Comparison of ENCODE assay signal across 11 cellular contexts in genomic region chr16:85271198-85271597, GRCh38.
DNase-seq lines count a peak whose midpoint lies in the region; ATAC-seq and TF ChIP-seq lines count a peak whose summit lies in the region.
"Had no signal": no experiment of that assay in that cellular context is flagged by ENCODE, and none has a peak within 500 bp of the region (broad histone marks: within the 10 kb centered on the region; RNA-seq: fewer than 3 reads in every experiment).

No MANE protein-coding gene starts in this region.

- H2BK120ac ChIP-seq in mesenchymal stem cell (ENCODE audit: low read depth, low read length) (no peak overlapping the region), neuronal stem cell (ENCODE audit: low read depth, low read length) (peak overlapping the region; percentile 16)

- H3K79me1 ChIP-seq in mesenchymal stem cell (replicated peaks; ENCODE audit: low read length, poor library complexity, severe bottlenecking) (peaks cover 52% of the 10 kb centered on the region), neuronal stem cell (ENCODE audit: low read depth, low read length) (no peaks in the 10 kb centered on the region)

- H2AK5ac ChIP-seq in mesenchymal stem cell (ENCODE audit: low read length, severe bottlenecking) (no peak overlapping the region), neuronal stem cell (ENCODE audit: low read depth, low read length) (no peak overlapping the region)

- H2AFZ ChIP-seq in mesenchymal stem cell (ENCODE audit: low read depth, low read length): no peak overlapping the region
- H2AFZ ChIP-seq in neuronal stem cell (ENCODE audit: low read length): no peak overlapping the region

- no peak overlapping the region for H4K8ac ChIP-seq in mesenchymal stem cell (ENCODE audit: low read length)
- H4K8ac ChIP-seq in neuronal stem cell (ENCODE audit: low read depth, low read length): no peak overlapping the region

- H3K36me3 Mint-ChIP-seq in WTC11: no peaks in the 10 kb centered on the region
- H3K36me3 Mint-ChIP-seq: CD4-positive, CD25-positive, alpha-beta regulatory T cell had no signal

- H3K27ac ChIP-seq in BLaER1 treated with 17β-estradiol and CSF1 and Interleukin-3, amounts not matched to agents 10 nM and 100 nM: no peak overlapping the region
- no peak overlapping the region for H3K27ac ChIP-seq in mesenchymal stem cell (ENCODE audit: low read length, poor library complexity, severe bottlenecking)
- H3K27ac ChIP-seq in neuronal stem cell (replicated peaks; ENCODE audit: low read length): no peak overlapping the region

- WGBS in mesenchymal stem cell: 78% methylated on average over 6 of the region's 7 CpGs
- WGBS in neuronal stem cell (ENCODE audit: extremely low coverage in 2 of 2, insufficient read length in 2 of 2, insufficient replicate concordance in 1 of 2), 2 donors: no CpG with 5 or more reads among the region's 7 CpGs

- no peak overlapping the region for H2BK5ac ChIP-seq in mesenchymal stem cell (ENCODE audit: low read depth, low read length, poor library complexity, severe bottlenecking)
- H2BK5ac ChIP-seq in neuronal stem cell (ENCODE audit: low read length): peak overlapping the region; percentile 15

- H3K4me1 ChIP-seq in BLaER1 treated with 17β-estradiol and CSF1 and Interleukin-3, amounts not matched to agents 10 nM and 100 nM: peaks cover 5 to 81% (median 46%) of the 10 kb centered on the region in 10 experiments; a peak in 18 of 20 replicates
- H3K4me1 ChIP-seq in mesenchymal stem cell (ENCODE audit: control insufficient read depth, insufficient read depth, low read depth, low read length): peaks cover 8% of the 10 kb centered on the region
- H3K4me1 ChIP-seq in neuronal stem cell (ENCODE audit: control insufficient read depth in 2 of 2, insufficient read depth in 1 of 2, low read depth in 1 of 2, low read length in 2 of 2): peaks cover 0 to 41% of the 10 kb centered on the region in 2 donors
- H3K4me1 ChIP-seq: HAP-1 had no signal

- CTCF ChIA-PET in WTC11 (lab: Charles Lee): interaction anchor here (1.4 to 1.6 kb wide), 2 partner anchors 18 to 157 kb away, joined by 5 to 8 read pairs; no protein-coding TSS in a partner anchor

- no peaks in the 10 kb centered on the region for H3K27me3 Mint-ChIP-seq in WTC11 (ENCODE audit: low read depth)
- H3K27me3 Mint-ChIP-seq: CD4-positive, CD25-positive, alpha-beta regulatory T cell had no signal

- H3K14ac ChIP-seq in mesenchymal stem cell (ENCODE audit: low read length in 2 of 2) (no peak overlapping the region), neuronal stem cell (ENCODE audit: low read length) (no peak overlapping the region)

- H3K23ac ChIP-seq in mesenchymal stem cell (ENCODE audit: low read length in 2 of 2) (no peak overlapping the region), neuronal stem cell (ENCODE audit: low read depth, low read length, poor library complexity) (no peak overlapping the region)

- H3K4me2 ChIP-seq in BLaER1 treated with 17β-estradiol and CSF1 and Interleukin-3, amounts not matched to agents 10 nM and 100 nM: peak overlapping the region in 8 of 11 experiments; percentile 10 to 44 (median 32); a peak in 13 of 22 replicates
- H3K4me2 ChIP-seq in mesenchymal stem cell (ENCODE audit: low read length, poor library complexity, severe bottlenecking) (no peak overlapping the region), neuronal stem cell (ENCODE audit: insufficient read depth, low read length, poor library complexity, severe bottlenecking) (no peak overlapping the region)

- no peak overlapping the region for H3K4me3 ChIP-seq in BLaER1 treated with 17β-estradiol and CSF1 and Interleukin-3, amounts not matched to agents 10 nM and 100 nM
- H3K4me3 ChIP-seq in mesenchymal stem cell (ENCODE audit: insufficient read depth in 1 of 2, low read depth in 1 of 2, low read length in 2 of 2) (no peak overlapping the region), neuronal stem cell (ENCODE audit: low read length in 2 of 2) (no peak overlapping the region)
- H3K4me3 ChIP-seq: HAP-1 had no signal

- H2BK12ac ChIP-seq in mesenchymal stem cell (ENCODE audit: low read length in 2 of 2): no peak overlapping the region
- peak overlapping the region; percentile 7 for H2BK12ac ChIP-seq in neuronal stem cell (ENCODE audit: low read length)

- H3K27me3 ChIP-seq in BLaER1 treated with 17β-estradiol and CSF1 and Interleukin-3, amounts not matched to agents 10 nM and 100 nM: peaks cover 14 to 40% (median 21%) of the 10 kb centered on the region in 11 experiments; a peak in 21 of 22 replicates
- H3K27me3 ChIP-seq in mesenchymal stem cell (ENCODE audit: control insufficient read depth in 1 of 2, insufficient read depth in 1 of 2, low read length in 2 of 2): no peaks in the 10 kb centered on the region
- peaks cover 0 to 2% (median 0%) of the 10 kb centered on the region in 3 experiments for H3K27me3 ChIP-seq in neuronal stem cell (ENCODE audit: control insufficient read depth in 3 of 3, insufficient read depth in 3 of 3, low read depth in 1 of 3, low read length in 3 of 3)

- POLR2A ChIA-PET in WTC11 (lab: Charles Lee): no interaction called here

- peaks cover 8% of the 10 kb centered on the region for H3K4me1 Mint-ChIP-seq in WTC11
- H3K4me1 Mint-ChIP-seq: CD4-positive, CD25-positive, alpha-beta regulatory T cell had no signal

- H3K4me3 Mint-ChIP-seq in WTC11: no peak overlapping the region
- H3K4me3 Mint-ChIP-seq: CD4-positive, CD25-positive, alpha-beta regulatory T cell had no signal

- H3K18ac ChIP-seq in mesenchymal stem cell (ENCODE audit: low read depth in 1 of 2, low read length in 2 of 2): no peak overlapping the region
- peak overlapping the region; percentile 44 for H3K18ac ChIP-seq in neuronal stem cell (ENCODE audit: low read length)

- H3K36me3 ChIP-seq in BLaER1 treated with 17β-estradiol and CSF1 and Interleukin-3, amounts not matched to agents 10 nM and 100 nM: no peaks in the 10 kb centered on the region
- H3K36me3 ChIP-seq in mesenchymal stem cell (ENCODE audit: control insufficient read depth in 1 of 2, insufficient read depth in 2 of 2, low read depth in 1 of 2, low read length in 2 of 2): peaks cover 0 to 31% of the 10 kb centered on the region in 2 experiments
- no peaks in the 10 kb centered on the region for H3K36me3 ChIP-seq in neuronal stem cell (replicated peaks in 1 of 2; ENCODE audit: control insufficient read depth in 2 of 2, insufficient read depth in 2 of 2, low read length in 2 of 2)
- H3K36me3 ChIP-seq: HAP-1 had no signal

- H2BK15ac ChIP-seq in mesenchymal stem cell (ENCODE audit: low read depth, poor library complexity, severe bottlenecking) (peak overlapping the region; percentile 17), neuronal stem cell (ENCODE audit: low read length) (peak overlapping the region; percentile 39)

- peaks cover 0 to 39% (median 0%) of the 10 kb centered on the region in 11 experiments; a peak in 5 of 22 replicates for H4K20me1 ChIP-seq in BLaER1 treated with 17β-estradiol and CSF1 and Interleukin-3, amounts not matched to agents 10 nM and 100 nM

- no peaks in the 10 kb centered on the region for H3K9me3 Mint-ChIP-seq in WTC11
- H3K9me3 Mint-ChIP-seq: CD4-positive, CD25-positive, alpha-beta regulatory T cell had no signal

- peak overlapping the region; percentile 76; the same call in 1 of the 2 replicates for H3K27ac Mint-ChIP-seq in WTC11
- H3K27ac Mint-ChIP-seq: CD4-positive, CD25-positive, alpha-beta regulatory T cell had no signal

- DNase-seq in WTC11 (ENCODE audit: low spot score): no peak
- DNase-seq in mesenchymal stem cell: no peak
- DNase-seq in neuronal stem cell (ENCODE audit: low spot score): no peak
- no peak for DNase-seq in NCI-H510A (lab: John Stamatoyannopoulos, UW)
- DNase-seq: CD4-positive, CD25-positive, alpha-beta regulatory T cell; DMS53 had no signal

- H3K4ac ChIP-seq in mesenchymal stem cell (ENCODE audit: low read depth in 1 of 2, low read length in 2 of 2) (no peak overlapping the region), neuronal stem cell (ENCODE audit: low read length) (no peak overlapping the region)

- H4K91ac ChIP-seq in mesenchymal stem cell (ENCODE audit: low read length) (no peak overlapping the region), neuronal stem cell (ENCODE audit: low read depth, low read length, poor library complexity) (peak overlapping the region; percentile 88)

- ATAC-seq in WTC11 (no peak), GM18511 (IDR thresholded peaks at IDR 0.05; ENCODE audit: unreplicated experiment) (no peak), GM18907 (IDR thresholded peaks at IDR 0.05; ENCODE audit: unreplicated experiment) (no peak), esophagus mucosa (no peak)

- no peaks in the 10 kb centered on the region for H3K9me3 ChIP-seq in BLaER1 treated with 17β-estradiol and CSF1 and Interleukin-3, amounts not matched to agents 10 nM and 100 nM (replicated peaks in 1 of 11)
- H3K9me3 ChIP-seq in mesenchymal stem cell (ENCODE audit: control insufficient read depth, low read length): no peaks in the 10 kb centered on the region
- H3K9me3 ChIP-seq in neuronal stem cell (replicated peaks in 1 of 2; ENCODE audit: control insufficient read depth in 2 of 2, insufficient read depth in 1 of 2, low read depth in 1 of 2, low read length in 2 of 2): peaks cover 0 to 2% of the 10 kb centered on the region in 2 donors
- H3K9me3 ChIP-seq: HAP-1 had no signal

- TF ChIP-seq CTCF in WTC11 (IDR thresholded peaks at IDR 0.05): no peak

- no peak overlapping the region for H3K9ac ChIP-seq in BLaER1 treated with 17β-estradiol and CSF1 and Interleukin-3, amounts not matched to agents 10 nM and 100 nM
- H3K9ac ChIP-seq in mesenchymal stem cell (ENCODE audit: low read length) (no peak overlapping the region), neuronal stem cell (ENCODE audit: low read depth, low read length, poor library complexity) (no peak overlapping the region)

TF ChIP-seq in WTC11, 78 proteins besides CTCF, POLR2A, EP300 and RAD21:
- TF ChIP-seq NR1H2 (CRISPR knock-in tag; IDR thresholded peaks at IDR 0.05) (no peak), TEAD1 (CRISPR knock-in tag; IDR thresholded peaks at IDR 0.05) (no peak), NFE2L1 (CRISPR knock-in tag; IDR thresholded peaks at IDR 0.05) (no peak), JAZF1 (CRISPR knock-in tag; IDR thresholded peaks at IDR 0.05) (no peak)

Comparison
In these comparisons a context has a peak if more than half of its experiments do, and no peak if none do; other contexts are left out.
1. H3K4me2 ChIP-seq: peak in BLaER1 treated with 17β-estradiol and CSF1 and Interleukin-3, amounts not matched to agents 10 nM and 100 nM (8 of 11); none in mesenchymal stem cell (single experiment) and neuronal stem cell (single experiment).